Comparison of ENCODE assay signal across 19 cellular contexts in genomic region chr6:166600932-166601331, GRCh38.
"Had no signal": no experiment of that assay in that cellular context is flagged by ENCODE, and none has a peak within 500 bp of the region (broad histone marks: within the 10 kb centered on the region; RNA-seq: fewer than 3 reads in every experiment).

No MANE protein-coding gene starts in this region.

- H3K27ac Mint-ChIP-seq: memory B cell, mesothelial cell of epicardium, natural killer cell had no signal

- H3K36me3 ChIP-seq: heart left ventricle, left ventricle myocardium inferior, lower lobe of right lung, ovary, right atrium auricular region, sigmoid colon had no signal

- H3K9me3 ChIP-seq: heart left ventricle, left ventricle myocardium inferior, lower lobe of right lung, ovary, right atrium auricular region, sigmoid colon had no signal

- FAIRE-seq: frontal cortex, keratinocyte, small intestine had no signal

- H3K4me3 ChIP-seq: coronary artery, heart left ventricle, left ventricle myocardium inferior, lower lobe of right lung, ovary, right atrium auricular region, sigmoid colon had no signal

- H3K27me3 ChIP-seq: heart left ventricle, ovary, right atrium auricular region, sigmoid colon had no signal

- H3K36me3 Mint-ChIP-seq: natural killer cell had no signal

- DNase-seq: effector CD4-positive, alpha-beta T cell; heart left ventricle; hypothalamus; left ventricle myocardium inferior; lower lobe of right lung; natural killer cell; ovary; sigmoid colon; small intestine; stimulated activated CD4-positive, alpha-beta T cell treated with anti-CD3 and anti-CD28 coated beads, Interleukin-2, amount 100 ng/mL, for 48 hours; stimulated activated naive CD4-positive, alpha-beta T cell treated with Interleukin-2 at 50 U/mL for 16 hours; trophoblast cell had no signal

- H3K4me1 Mint-ChIP-seq: mesothelial cell of epicardium had no signal

- H3K4me3 Mint-ChIP-seq: memory B cell, mesothelial cell of epicardium, natural killer cell, neural crest cell had no signal

- H3K9me3 Mint-ChIP-seq: mesothelial cell of epicardium, natural killer cell had no signal

- H3K27ac ChIP-seq: coronary artery, heart left ventricle, lower lobe of right lung, ovary, right atrium auricular region had no signal
